Comparison of ENCODE assay signal across 9 cellular contexts in the genomic region with DNA sequence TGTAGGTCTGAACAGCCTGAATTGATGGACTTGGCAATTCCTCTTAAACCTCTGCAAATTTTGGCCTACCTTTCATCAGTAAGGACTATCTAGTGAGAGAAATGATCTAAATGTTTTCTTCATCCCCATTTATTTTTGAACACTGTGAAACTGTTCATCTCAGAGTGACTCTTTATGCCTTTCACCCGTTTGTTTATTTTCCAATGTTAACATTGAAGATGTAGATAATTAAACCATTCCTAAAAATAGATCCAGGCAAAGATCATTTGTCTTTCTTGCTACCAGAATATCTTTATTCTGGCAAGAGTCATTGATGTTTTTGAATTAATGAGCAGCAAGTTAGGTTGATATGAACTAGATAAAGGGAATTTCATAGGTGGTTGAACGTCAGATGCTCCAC. TPM values are rescaled to one million over a fixed set of nuclear protein-coding genes. Genes with fewer than 3 reads are reported as not detected.
DNase-seq lines count a peak whose midpoint lies in the region; ATAC-seq lines count a peak whose summit lies in the region.
"Had no signal": no experiment of that assay in that cellular context is flagged by ENCODE, and none has a peak within 500 bp of the region (broad histone marks: within the 10 kb centered on the region; RNA-seq: fewer than 3 reads in every experiment).

No MANE protein-coding gene starts in this region.

- no peak overlapping the region for H3K9ac ChIP-seq in HUES6 (ENCODE audit: low read length)
- no peak overlapping the region for H3K9ac ChIP-seq in iPS-18a (ENCODE audit: low read length)

- H3K27me3 ChIP-seq in HUES6 (ENCODE audit: control insufficient read depth, insufficient read depth, low read length) (no peaks in the 10 kb centered on the region), iPS-18a (ENCODE audit: control insufficient read depth, insufficient read depth, low read length) (peaks cover 12% of the 10 kb centered on the region)

- no peaks in the 10 kb centered on the region for H3K27me3 Mint-ChIP-seq in activated T-helper 1 cell treated with anti-CD3 and anti-CD28 coated beads, Interleukin-12 subunit alpha, Interleukin-12 subunit beta, Interleukin-2, Interleukin-4 antibody, amounts not matched to agents 30 ng/mL and 10 ng/mL and 1 ng/mL, durations not matched to agents 14 hours and 24 hours and 36 hours (ENCODE audit: insufficient read depth)
- no peaks in the 10 kb centered on the region for H3K27me3 Mint-ChIP-seq in stimulated activated memory B cell treated with anti-CD40 and anti-IgM and Interleukin-4, amounts not matched to agents 10 μg/mL and 1 μg/mL and 100 μg/mL, for 72 hours

- peak overlapping the region; percentile 66 for H3K4me3 Mint-ChIP-seq in activated T-helper 1 cell treated with anti-CD3 and anti-CD28 coated beads, Interleukin-12 subunit alpha, Interleukin-12 subunit beta, Interleukin-2, Interleukin-4 antibody, amounts not matched to agents 30 ng/mL and 10 ng/mL and 1 ng/mL, durations not matched to agents 14 hours and 24 hours and 36 hours
- peak overlapping the region; percentile 77 for H3K4me3 Mint-ChIP-seq in stimulated activated memory B cell treated with anti-CD40 and anti-IgM and Interleukin-4, amounts not matched to agents 10 μg/mL and 1 μg/mL and 100 μg/mL, for 72 hours

- intact Hi-C loops in activated T-helper 1 cell treated with anti-CD3 and anti-CD28 coated beads, Interleukin-12 subunit alpha, Interleukin-12 subunit beta, Interleukin-2, Interleukin-4 antibody, amounts not matched to agents 30 ng/mL and 10 ng/mL and 1 ng/mL, durations not matched to agents 14 hours and 24 hours and 36 hours (cut with micrococcal nuclease), result loop anchor here (1.0 kb wide), 1 partner anchor 12 kb away; no protein-coding TSS in a partner anchor

- H3K4me1 Mint-ChIP-seq in activated T-helper 1 cell treated with anti-CD3 and anti-CD28 coated beads, Interleukin-12 subunit alpha, Interleukin-12 subunit beta, Interleukin-2, Interleukin-4 antibody, amounts not matched to agents 30 ng/mL and 10 ng/mL and 1 ng/mL, durations not matched to agents 14 hours and 24 hours and 36 hours (ENCODE audit: low read depth), result peaks cover 60% of the 10 kb centered on the region
- peaks cover 68% of the 10 kb centered on the region for H3K4me1 Mint-ChIP-seq in stimulated activated memory B cell treated with anti-CD40 and anti-IgM and Interleukin-4, amounts not matched to agents 10 μg/mL and 1 μg/mL and 100 μg/mL, for 72 hours

- no peak overlapping the region for H3K27ac Mint-ChIP-seq in activated T-helper 1 cell treated with anti-CD3 and anti-CD28 coated beads, Interleukin-12 subunit alpha, Interleukin-12 subunit beta, Interleukin-2, Interleukin-4 antibody, amounts not matched to agents 30 ng/mL and 10 ng/mL and 1 ng/mL, durations not matched to agents 14 hours and 24 hours and 36 hours
- H3K27ac Mint-ChIP-seq in stimulated activated memory B cell treated with anti-CD40 and anti-IgM and Interleukin-4, amounts not matched to agents 10 μg/mL and 1 μg/mL and 100 μg/mL, for 72 hours, result no peak overlapping the region

- H3K4me1 ChIP-seq in HUES6 (ENCODE audit: control insufficient read depth, insufficient read depth, low read length) (peaks cover 19% of the 10 kb centered on the region), iPS-18a (ENCODE audit: control insufficient read depth, low read depth, low read length) (peaks cover 21% of the 10 kb centered on the region)

- H3K4me3 ChIP-seq in HUES6 (ENCODE audit: low read depth, low read length) (peak overlapping the region; percentile 11; the same call in 1 of the 2 replicates), iPS-18a (ENCODE audit: low read length) (peak overlapping the region; percentile 18)

- no peaks in the 10 kb centered on the region for H3K9me3 Mint-ChIP-seq in activated T-helper 1 cell treated with anti-CD3 and anti-CD28 coated beads, Interleukin-12 subunit alpha, Interleukin-12 subunit beta, Interleukin-2, Interleukin-4 antibody, amounts not matched to agents 30 ng/mL and 10 ng/mL and 1 ng/mL, durations not matched to agents 14 hours and 24 hours and 36 hours
- H3K9me3 Mint-ChIP-seq in stimulated activated memory B cell treated with anti-CD40 and anti-IgM and Interleukin-4, amounts not matched to agents 10 μg/mL and 1 μg/mL and 100 μg/mL, for 72 hours, result no peaks in the 10 kb centered on the region

- no peak for ATAC-seq in stimulated activated memory B cell treated with anti-CD40 and anti-IgM and Interleukin-4, amounts not matched to agents 10 μg/mL and 1 μg/mL and 100 μg/mL, for 72 hours
- ATAC-seq in GM21825 (IDR thresholded peaks at IDR 0.05; ENCODE audit: unreplicated experiment), result no peak

- H3K9me3 ChIP-seq in HUES6 (ENCODE audit: control insufficient read depth, insufficient read depth, low read depth, low read length), result no peaks in the 10 kb centered on the region
- H3K9me3 ChIP-seq in iPS-18a (ENCODE audit: control insufficient read depth, low read depth, low read length), result no peaks in the 10 kb centered on the region

- no peak overlapping the region for H3K27ac ChIP-seq in HUES6 (ENCODE audit: low read depth, low read length)
- H3K27ac ChIP-seq in iPS-18a (ENCODE audit: low read length), result no peak overlapping the region

- no peak for DNase-seq in activated T-helper 1 cell treated with anti-CD3 and anti-CD28 coated beads, Interleukin-12 subunit alpha, Interleukin-12 subunit beta, Interleukin-2, Interleukin-4 antibody, amounts not matched to agents 30 ng/mL and 10 ng/mL and 1 ng/mL, durations not matched to agents 14 hours and 24 hours and 36 hours (ENCODE audit: low spot score)
- no peak for DNase-seq in D341Med (ENCODE audit: low spot score)
- DNase-seq in KG1 (lab: John Stamatoyannopoulos, UW), result no peak
- DNase-seq: activated gamma-delta T cell, NCI-H187 treated with DMSO at 0.1 percent for 48 hours had no signal

- H3K36me3 Mint-ChIP-seq in activated T-helper 1 cell treated with anti-CD3 and anti-CD28 coated beads, Interleukin-12 subunit alpha, Interleukin-12 subunit beta, Interleukin-2, Interleukin-4 antibody, amounts not matched to agents 30 ng/mL and 10 ng/mL and 1 ng/mL, durations not matched to agents 14 hours and 24 hours and 36 hours (ENCODE audit: low read depth), result peaks cover 5% of the 10 kb centered on the region
- peaks cover 42% of the 10 kb centered on the region for H3K36me3 Mint-ChIP-seq in stimulated activated memory B cell treated with anti-CD40 and anti-IgM and Interleukin-4, amounts not matched to agents 10 μg/mL and 1 μg/mL and 100 μg/mL, for 72 hours

- H3K36me3 ChIP-seq in HUES6 (ENCODE audit: control insufficient read depth, insufficient read depth, low read length), result no peaks in the 10 kb centered on the region
- no peaks in the 10 kb centered on the region for H3K36me3 ChIP-seq in iPS-18a (ENCODE audit: control insufficient read depth, low read depth, low read length)

RNA-seq across cellular contexts. Expression of a gene that starts 3.2 kb away (rescaled TPM):
- total RNA-seq in activated T-helper 1 cell treated with anti-CD3 and anti-CD28 coated beads, Interleukin-12 subunit alpha, Interleukin-12 subunit beta, Interleukin-2, Interleukin-4 antibody, amounts not matched to agents 30 ng/mL and 10 ng/mL and 1 ng/mL, durations not matched to agents 14 hours and 24 hours and 36 hours, result 9.1 and 14.1 TPM in 2 replicates
